ENCODE assay signal across 15 cellular contexts in genomic region chr2:152464853-152465470, GRCh38.
A peak's percentile ranks its signal among the peaks of the same experiment; 100 is the strongest.
DNase-seq lines count a peak whose midpoint lies in the region; FAIRE-seq and TF ChIP-seq lines count a peak whose summit lies in the region.
"Had no signal": no experiment of that assay in that cellular context is flagged by ENCODE, and none has a peak within 500 bp of the region (broad histone marks: within the 10 kb centered on the region; RNA-seq: fewer than 3 reads in every experiment).

No MANE protein-coding gene starts in this region.

- TF ChIP-seq POLR2A in erythroblast (IDR thresholded peaks at IDR 0.05; ENCODE audit: low read length): no peak

- FAIRE-seq in RCC 7860 (lab: Jason Lieb, UNC): no peak
- FAIRE-seq: H54, keratinocyte had no signal

- intact Hi-C loops in activated T-helper 1 cell treated with anti-CD3 and anti-CD28 coated beads, Interleukin-12 subunit alpha, Interleukin-12 subunit beta, Interleukin-2, Interleukin-4 antibody, amounts not matched to agents 30 ng/mL and 10 ng/mL and 1 ng/mL, durations not matched to agents 14 hours and 24 hours and 36 hours (cut with micrococcal nuclease): no loop called here

- no peak overlapping the region for H3K4me3 ChIP-seq in GM12865 (ENCODE audit: low read depth, low read length)
- H3K4me3 ChIP-seq in smooth muscle cell: no peak overlapping the region
- H3K4me3 ChIP-seq: colonic mucosa, heart left ventricle had no signal

- no peaks in the 10 kb centered on the region for H3K27me3 ChIP-seq in smooth muscle cell (ENCODE audit: low read depth)
- H3K27me3 ChIP-seq: colonic mucosa, heart left ventricle had no signal

- no peaks in the 10 kb centered on the region for H3K36me3 ChIP-seq in smooth muscle cell (ENCODE audit: low read depth)
- H3K36me3 ChIP-seq: colonic mucosa, heart left ventricle had no signal

- peak overlapping the region; percentile 42 for H3K27ac ChIP-seq in smooth muscle cell (ENCODE audit: low read depth)
- H3K27ac ChIP-seq: C4-2B, colonic mucosa, heart left ventricle, VCaP had no signal

- peaks cover 11% of the 10 kb centered on the region for H3F3A ChIP-seq in smooth muscle cell (ENCODE audit: low read depth)

- peak overlapping the region; percentile 47 for H3K4me2 ChIP-seq in smooth muscle cell

- H3K4me1 Mint-ChIP-seq in activated T-helper 1 cell treated with anti-CD3 and anti-CD28 coated beads, Interleukin-12 subunit alpha, Interleukin-12 subunit beta, Interleukin-2, Interleukin-4 antibody, amounts not matched to agents 30 ng/mL and 10 ng/mL and 1 ng/mL, durations not matched to agents 14 hours and 24 hours and 36 hours (ENCODE audit: low read depth): peaks cover 13% of the 10 kb centered on the region

- DNase-seq in GM12865 (ENCODE audit: low read depth) (peak; percentile 9), RCC 7860 (ENCODE audit: low spot score) (peak; percentile 16), glomerular visceral epithelial cell (ENCODE audit: extremely low spot score) (peak; percentile 47), smooth muscle cell (lab: John Stamatoyannopoulos, UW; ENCODE audit: unreplicated experiment) (no peak), NCI-H1105 treated with DMSO at 0.1 percent for 48 hours (lab: John Stamatoyannopoulos, UW) (no peak), erythroblast (lab: John Stamatoyannopoulos, UW) (no peak)
- no peak for DNase-seq in activated T-helper 1 cell treated with anti-CD3 and anti-CD28 coated beads, Interleukin-12 subunit alpha, Interleukin-12 subunit beta, Interleukin-2, Interleukin-4 antibody, amounts not matched to agents 30 ng/mL and 10 ng/mL and 1 ng/mL, durations not matched to agents 14 hours and 24 hours and 36 hours (ENCODE audit: low spot score)
- DNase-seq: colonic mucosa, heart left ventricle, NCI-H146 had no signal

- no peak overlapping the region for H3K27ac Mint-ChIP-seq in activated T-helper 1 cell treated with anti-CD3 and anti-CD28 coated beads, Interleukin-12 subunit alpha, Interleukin-12 subunit beta, Interleukin-2, Interleukin-4 antibody, amounts not matched to agents 30 ng/mL and 10 ng/mL and 1 ng/mL, durations not matched to agents 14 hours and 24 hours and 36 hours
- H3K27ac Mint-ChIP-seq: stimulated activated naive CD8-positive, alpha-beta T cell treated with anti-CD3 and anti-CD28 coated beads, Interleukin-15, Interleukin-2, amounts not matched to agents 100 ng/mL and 50 ng/mL, for 24 hours had no signal

- H3K79me2 ChIP-seq in smooth muscle cell (ENCODE audit: low read depth): peaks cover 56% of the 10 kb centered on the region

- no peak overlapping the region for H3K4me3 Mint-ChIP-seq in activated T-helper 1 cell treated with anti-CD3 and anti-CD28 coated beads, Interleukin-12 subunit alpha, Interleukin-12 subunit beta, Interleukin-2, Interleukin-4 antibody, amounts not matched to agents 30 ng/mL and 10 ng/mL and 1 ng/mL, durations not matched to agents 14 hours and 24 hours and 36 hours
- H3K4me3 Mint-ChIP-seq: stimulated activated naive CD8-positive, alpha-beta T cell treated with anti-CD3 and anti-CD28 coated beads, Interleukin-15, Interleukin-2, amounts not matched to agents 100 ng/mL and 50 ng/mL, for 24 hours had no signal

- H2AFZ ChIP-seq in smooth muscle cell (ENCODE audit: low read depth): no peak overlapping the region

- H3K9me3 ChIP-seq in smooth muscle cell (replicated peaks; ENCODE audit: low read depth): no peaks in the 10 kb centered on the region
- H3K9me3 ChIP-seq: colonic mucosa, heart left ventricle had no signal

- H3K27me3 Mint-ChIP-seq in activated T-helper 1 cell treated with anti-CD3 and anti-CD28 coated beads, Interleukin-12 subunit alpha, Interleukin-12 subunit beta, Interleukin-2, Interleukin-4 antibody, amounts not matched to agents 30 ng/mL and 10 ng/mL and 1 ng/mL, durations not matched to agents 14 hours and 24 hours and 36 hours (ENCODE audit: insufficient read depth): no peaks in the 10 kb centered on the region

- no peak overlapping the region for H3K9ac ChIP-seq in smooth muscle cell (ENCODE audit: low read depth)

- TF ChIP-seq CTCF in GM12865 (IDR thresholded peaks at IDR 0.05; ENCODE audit: insufficient read depth, low read depth, low read length, missing control alignments) (no peak), smooth muscle cell (IDR thresholded peaks at IDR 0.05; ENCODE audit: borderline replicate concordance, insufficient read depth, poor library complexity, severe bottlenecking) (no peak)

- H3K4me1 ChIP-seq in smooth muscle cell (ENCODE audit: low read depth): peaks cover 53% of the 10 kb centered on the region
- H3K4me1 ChIP-seq: colonic mucosa had no signal

- 95% methylated on average over 7 of the region's 7 CpGs for WGBS in smooth muscle cell (ENCODE audit: low lambda C conversion rate)

- peaks cover 33% of the 10 kb centered on the region for H4K20me1 ChIP-seq in smooth muscle cell (ENCODE audit: low read depth)

- no peaks in the 10 kb centered on the region for H3K9me3 Mint-ChIP-seq in activated T-helper 1 cell treated with anti-CD3 and anti-CD28 coated beads, Interleukin-12 subunit alpha, Interleukin-12 subunit beta, Interleukin-2, Interleukin-4 antibody, amounts not matched to agents 30 ng/mL and 10 ng/mL and 1 ng/mL, durations not matched to agents 14 hours and 24 hours and 36 hours
- H3K9me3 Mint-ChIP-seq: stimulated activated naive CD8-positive, alpha-beta T cell treated with anti-CD3 and anti-CD28 coated beads, Interleukin-15, Interleukin-2, amounts not matched to agents 100 ng/mL and 50 ng/mL, for 24 hours had no signal

- H3K36me3 Mint-ChIP-seq in activated T-helper 1 cell treated with anti-CD3 and anti-CD28 coated beads, Interleukin-12 subunit alpha, Interleukin-12 subunit beta, Interleukin-2, Interleukin-4 antibody, amounts not matched to agents 30 ng/mL and 10 ng/mL and 1 ng/mL, durations not matched to agents 14 hours and 24 hours and 36 hours (ENCODE audit: low read depth): no peaks in the 10 kb centered on the region

Comparison
In these comparisons a context has a peak if more than half of its experiments do, and no peak if none do; other contexts are left out.
1. DNase-seq: peak in GM12865 (single experiment), RCC 7860 (single experiment) and glomerular visceral epithelial cell (single experiment); none in smooth muscle cell (single experiment), NCI-H1105 treated with DMSO at 0.1 percent for 48 hours (single experiment), erythroblast (0 of 2) and activated T-helper 1 cell treated with anti-CD3 and anti-CD28 coated beads, Interleukin-12 subunit alpha, Interleukin-12 subunit beta, Interleukin-2, Interleukin-4 antibody, amounts not matched to agents 30 ng/mL and 10 ng/mL and 1 ng/mL, durations not matched to agents 14 hours and 24 hours and 36 hours (single experiment).